Comparison of ENCODE assay signal across 28 cellular contexts in the genomic region with DNA sequence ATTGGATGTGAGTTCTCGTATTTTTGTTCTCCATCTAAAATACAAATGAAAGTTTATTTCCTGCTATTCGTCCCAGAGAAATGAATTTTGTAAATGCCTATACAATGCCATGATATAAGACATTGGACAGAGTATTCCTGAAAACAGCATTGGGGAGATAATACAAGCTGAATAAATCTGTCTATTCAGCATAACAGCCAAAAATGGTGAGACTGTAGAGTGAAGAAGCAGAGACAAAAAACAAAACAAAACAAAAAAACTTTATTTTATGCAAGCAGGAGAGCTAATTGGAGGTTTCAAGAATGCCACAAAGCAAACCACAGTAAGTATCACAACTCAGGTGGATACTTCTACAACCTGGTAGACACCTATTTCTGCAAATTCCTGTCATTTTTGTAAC.
"Had no signal": no experiment of that assay in that cellular context is flagged by ENCODE, and none has a peak within 500 bp of the region (broad histone marks: within the 10 kb centered on the region; RNA-seq: fewer than 3 reads in every experiment).

No MANE protein-coding gene starts in this region.

- H3K4me1 ChIP-seq: adrenal gland had no signal

- ATAC-seq: activated CD4-positive, alpha-beta T cell treated with anti-CD3 and anti-CD28 coated beads for 36 hours; activated CD8-positive, alpha-beta memory T cell treated with anti-CD3 and anti-CD28 coated beads, Interleukin-2, amount 10 ng/mL, durations not matched to agents 7 days and 5 days; activated CD8-positive, alpha-beta T cell treated with anti-CD3 and anti-CD28 coated beads, Interleukin-2, amount 10 ng/mL, durations not matched to agents 7 days and 5 days; activated naive CD8-positive, alpha-beta T cell treated with anti-CD3 and anti-CD28 coated beads, Interleukin-2, amount 50 U/mL, for 24 hours; body of pancreas; esophagus mucosa had no signal

- H3K36me3 ChIP-seq: adrenal gland had no signal

- H3K27ac ChIP-seq: adrenal gland, body of pancreas, dorsolateral prefrontal cortex had no signal

- H3K9me3 ChIP-seq: adrenal gland, body of pancreas had no signal

- H3K27me3 ChIP-seq: adrenal gland, body of pancreas, dorsolateral prefrontal cortex had no signal

- DNase-seq: activated CD4-positive, alpha-beta memory T cell treated with anti-CD3 and anti-CD28 coated beads for 36 hours; activated CD4-positive, alpha-beta T cell treated with anti-CD3 and anti-CD28 coated beads for 36 hours; activated CD4-positive, alpha-beta T cell treated with anti-CD3 and anti-CD28 coated beads, Interleukin-2, amount 10 ng/mL, durations not matched to agents 24 days and 14 days; activated CD4-positive, CD25-positive, alpha-beta regulatory T cell; activated CD4-positive, CD25-positive, alpha-beta regulatory T cell treated with anti-CD3 and anti-CD28 coated beads, Interleukin-2, amount 50 U/mL, for 72 hours; activated CD8-positive, alpha-beta memory T cell treated with anti-CD3 and anti-CD28 coated beads, Interleukin-2, amount 10 ng/mL, durations not matched to agents 7 days and 5 days; activated CD8-positive, alpha-beta memory T cell treated with anti-CD3 and anti-CD28 coated beads, Interleukin-2, amount 50 U/mL, for 4 hours; activated CD8-positive, alpha-beta T cell treated with anti-CD3 and anti-CD28 coated beads, Interleukin-2, amount 10 ng/mL, durations not matched to agents 7 days and 5 days; activated effector memory CD4-positive, alpha-beta T cell treated with anti-CD3 and anti-CD28 coated beads, Interleukin-2, amount 50 U/mL, for 16 hours; activated naive CD4-positive, alpha-beta T cell treated with anti-CD3 and anti-CD28 coated beads for 36 hours; activated naive CD8-positive, alpha-beta T cell treated with anti-CD3 and anti-CD28 coated beads for 36 hours; activated naive CD8-positive, alpha-beta T cell treated with anti-CD3 and anti-CD28 coated beads, Interleukin-2, amount 50 U/mL, for 24 hours; activated T-cell treated with anti-CD3 and anti-CD28 coated beads, Interleukin-2, amount 50 U/mL, for 1 hour; activated T-cell treated with anti-CD3 and anti-CD28 coated beads, Interleukin-2, amount 50 U/mL, for 48 hours; adrenal gland; amygdala; aorta; body of pancreas; caudate nucleus; dorsolateral prefrontal cortex; effector memory CD4-positive, alpha-beta T cell; endodermal cell; foreskin fibroblast; head of caudate nucleus; T-helper 2 cell had no signal

- H3K4me3 ChIP-seq: adrenal gland, body of pancreas, dorsolateral prefrontal cortex had no signal

- FAIRE-seq: colon, frontal cortex had no signal
